ENCODE assay signal across 44 cellular contexts in the genomic region with DNA sequence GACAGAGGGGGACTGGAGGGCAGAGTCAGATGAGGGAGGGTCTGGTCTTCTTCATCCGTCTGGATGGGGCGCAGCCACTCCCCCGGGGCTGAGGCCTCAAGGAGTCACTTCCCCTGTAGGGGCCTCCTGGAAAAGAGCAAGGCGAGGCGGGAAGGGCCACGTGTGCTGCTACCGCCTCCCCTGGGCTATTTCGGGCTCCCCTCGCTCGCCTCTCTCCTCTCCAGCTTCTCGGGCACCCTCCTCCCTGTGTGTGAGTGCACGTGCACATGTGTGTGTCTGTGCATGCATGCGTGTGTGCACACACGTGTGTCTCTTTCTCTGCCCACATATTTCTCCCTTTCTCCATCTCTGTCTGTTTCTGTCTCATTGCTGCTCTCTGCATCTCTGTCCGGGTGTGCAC. TPM values are rescaled to one million over a fixed set of nuclear protein-coding genes. Genes with fewer than 3 reads are reported as not detected.
"Had no signal": no experiment of that assay in that cellular context is flagged by ENCODE, and none has a peak within 500 bp of the region (broad histone marks: within the 10 kb centered on the region; RNA-seq: fewer than 3 reads in every experiment).

No MANE protein-coding gene starts in this region.

- H3K4me1 ChIP-seq: colonic mucosa, esophagus squamous epithelium, left lung, sigmoid colon, vagina had no signal

- H3K4me3 Mint-ChIP-seq: activated CD4-positive, alpha-beta memory T cell treated with anti-CD3 and anti-CD28 coated beads for 36 hours; activated CD4-positive, alpha-beta T cell treated with anti-CD3 and anti-CD28 coated beads, Interleukin-2, amount 10 ng/mL, durations not matched to agents 24 days and 14 days; activated naive CD4-positive, alpha-beta T cell treated with anti-CD3 and anti-CD28 coated beads, Interleukin-2, amount 10 ng/mL, durations not matched to agents 7 days and 5 days; activated naive CD8-positive, alpha-beta T cell treated with anti-CD3 and anti-CD28 coated beads, Interleukin-2, amount 50 U/mL, for 24 hours; activated T-helper 1 cell treated with anti-CD3 and anti-CD28 coated beads, Interleukin-12 subunit alpha, Interleukin-12 subunit beta, Interleukin-2, Interleukin-4 antibody, amounts not matched to agents 30 ng/mL and 10 ng/mL and 1 ng/mL, durations not matched to agents 14 hours and 24 hours and 36 hours; mesothelial cell of epicardium; nephron progenitor cell; stimulated activated memory B cell treated with anti-CD40 and anti-IgM and Interleukin-4, amounts not matched to agents 10 μg/mL and 1 μg/mL and 100 μg/mL, for 72 hours; stimulated activated naive CD8-positive, alpha-beta T cell treated with anti-CD3 and anti-CD28 coated beads, Interleukin-15, amount 100 ng/mL, for 72 hours; T-helper 1 cell treated with Interleukin-12 subunit alpha and Interleukin-12 subunit beta and Interleukin-4 antibody, amounts not matched to agents 30 μg/mL and 1 μg/mL, for 36 hours; type B pancreatic cell had no signal

- ATAC-seq: activated CD4-positive, CD25-positive, alpha-beta regulatory T cell treated with anti-CD3 and anti-CD28 coated beads, Interleukin-2, amount 50 U/mL, for 24 hours; activated naive CD8-positive, alpha-beta T cell treated with anti-CD3 and anti-CD28 coated beads, Interleukin-2, amount 50 U/mL, for 24 hours; left lung; stimulated activated memory B cell treated with anti-CD40 and anti-IgM and Interleukin-4, amounts not matched to agents 10 μg/mL and 1 μg/mL and 100 μg/mL, for 72 hours; stimulated activated naive CD8-positive, alpha-beta T cell treated with anti-CD3 and anti-CD28 coated beads, Interleukin-15, amount 100 ng/mL, for 72 hours had no signal

- FAIRE-seq: bronchial epithelial cell, endometrium, islet of Langerhans, small intestine had no signal

- DNase-seq: activated CD4-positive, alpha-beta memory T cell treated with anti-CD3 and anti-CD28 coated beads for 36 hours; activated CD4-positive, alpha-beta T cell treated with anti-CD3 and anti-CD28 coated beads, Interleukin-2, amount 10 ng/mL, durations not matched to agents 24 days and 14 days; activated CD8-positive, alpha-beta memory T cell treated with anti-CD3 and anti-CD28 coated beads, Interleukin-2, amount 50 U/mL, for 4 hours; activated gamma-delta T cell; activated naive CD4-positive, alpha-beta T cell treated with anti-CD3 and anti-CD28 coated beads, Interleukin-2, amount 10 ng/mL, durations not matched to agents 7 days and 5 days; activated naive CD8-positive, alpha-beta T cell treated with anti-CD3 and anti-CD28 coated beads, Interleukin-2, amount 50 U/mL, for 24 hours; activated T-cell treated with anti-CD3 and anti-CD28 coated beads, Interleukin-2, amount 50 U/mL, for 1 hour; amygdala; cerebellar nuclear complex; colonic mucosa; effector CD8-positive, alpha-beta T cell; esophagus squamous epithelium; foreskin melanocyte; mammary epithelial cell; naive B cell; nephron progenitor cell; ovary; sigmoid colon; small intestine; stimulated activated CD4-positive, alpha-beta T cell treated with anti-CD3 and anti-CD28 coated beads, Interleukin-1b, Interleukin-23, amount 100 ng/mL, for 48 hours; stimulated activated CD4-positive, alpha-beta T cell treated with anti-CD3 and anti-CD28 coated beads, Interleukin-4, amount 100 ng/mL, for 4 hours; stimulated activated CD8-positive, alpha-beta memory T cell treated with anti-CD3 and anti-CD28 coated beads, Interleukin-4, amount 100 ng/mL, for 48 hours; stimulated activated naive CD8-positive, alpha-beta T cell treated with anti-CD3 and anti-CD28 coated beads, Interleukin-15, amount 100 ng/mL, for 72 hours; substantia nigra; T-helper 9 cell; WERI-Rb-1 had no signal

- H3K4me3 ChIP-seq: colonic mucosa, esophagus squamous epithelium, left lung, ovary, sigmoid colon, vagina had no signal

- H3K36me3 Mint-ChIP-seq: activated naive CD4-positive, alpha-beta T cell treated with anti-CD3 and anti-CD28 coated beads, Interleukin-2, amount 10 ng/mL, durations not matched to agents 7 days and 5 days; mesothelial cell of epicardium; stimulated activated memory B cell treated with anti-CD40 and anti-IgM and Interleukin-4, amounts not matched to agents 10 μg/mL and 1 μg/mL and 100 μg/mL, for 72 hours; type B pancreatic cell had no signal

- H3K27ac ChIP-seq: colonic mucosa, epithelial cell of prostate, esophagus squamous epithelium, left lung, neutrophil, ovary, sigmoid colon, vagina, WERI-Rb-1 had no signal

- H3K9me3 ChIP-seq: colonic mucosa, neutrophil, ovary, sigmoid colon had no signal

- H3K36me3 ChIP-seq: colonic mucosa, esophagus squamous epithelium, left lung, neutrophil, ovary, sigmoid colon, vagina, WERI-Rb-1 had no signal

- H3K27me3 ChIP-seq: colonic mucosa, ovary, vagina had no signal

- H3K4me1 Mint-ChIP-seq: activated CD4-positive, alpha-beta T cell treated with anti-CD3 and anti-CD28 coated beads, Interleukin-2, amount 10 ng/mL, durations not matched to agents 24 days and 14 days; activated naive CD4-positive, alpha-beta T cell treated with anti-CD3 and anti-CD28 coated beads, Interleukin-2, amount 10 ng/mL, durations not matched to agents 7 days and 5 days; activated naive CD8-positive, alpha-beta T cell treated with anti-CD3 and anti-CD28 coated beads, Interleukin-2, amount 50 U/mL, for 24 hours; naive B cell; stimulated activated memory B cell treated with anti-CD40 and anti-IgM and Interleukin-4, amounts not matched to agents 10 μg/mL and 1 μg/mL and 100 μg/mL, for 72 hours had no signal

- H3K9me3 Mint-ChIP-seq: stimulated activated memory B cell treated with anti-CD40 and anti-IgM and Interleukin-4, amounts not matched to agents 10 μg/mL and 1 μg/mL and 100 μg/mL, for 72 hours; type B pancreatic cell had no signal

- H3K27ac Mint-ChIP-seq: activated CD4-positive, alpha-beta memory T cell treated with anti-CD3 and anti-CD28 coated beads for 36 hours; activated CD4-positive, alpha-beta T cell treated with anti-CD3 and anti-CD28 coated beads, Interleukin-2, amount 10 ng/mL, durations not matched to agents 24 days and 14 days; activated naive CD4-positive, alpha-beta T cell treated with anti-CD3 and anti-CD28 coated beads, Interleukin-2, amount 10 ng/mL, durations not matched to agents 7 days and 5 days; activated naive CD8-positive, alpha-beta T cell treated with anti-CD3 and anti-CD28 coated beads, Interleukin-2, amount 50 U/mL, for 24 hours; activated T-helper 1 cell treated with anti-CD3 and anti-CD28 coated beads, Interleukin-12 subunit alpha, Interleukin-12 subunit beta, Interleukin-2, Interleukin-4 antibody, amounts not matched to agents 30 ng/mL and 10 ng/mL and 1 ng/mL, durations not matched to agents 14 hours and 24 hours and 36 hours; mesothelial cell of epicardium; nephron progenitor cell; progenitor cell of endocrine pancreas; stimulated activated memory B cell treated with anti-CD40 and anti-IgM and Interleukin-4, amounts not matched to agents 10 μg/mL and 1 μg/mL and 100 μg/mL, for 72 hours; stimulated activated naive CD8-positive, alpha-beta T cell treated with anti-CD3 and anti-CD28 coated beads, Interleukin-15, amount 100 ng/mL, for 72 hours; T-helper 1 cell treated with Interleukin-12 subunit alpha and Interleukin-12 subunit beta and Interleukin-4 antibody, amounts not matched to agents 30 μg/mL and 1 μg/mL, for 36 hours; type B pancreatic cell had no signal

RNA-seq across cellular contexts. Expression of a gene that starts 10.1 kb away (rescaled TPM):
- total RNA-seq: activated CD4-positive, alpha-beta T cell treated with anti-CD3 and anti-CD28 coated beads, Interleukin-2, amount 10 ng/mL, durations not matched to agents 24 days and 14 days; activated CD8-positive, alpha-beta memory T cell treated with anti-CD3 and anti-CD28 coated beads for 36 hours; activated T-helper 1 cell treated with anti-CD3 and anti-CD28 coated beads, Interleukin-12 subunit alpha, Interleukin-12 subunit beta, Interleukin-2, Interleukin-4 antibody, amounts not matched to agents 30 ng/mL and 10 ng/mL and 1 ng/mL, durations not matched to agents 14 hours and 24 hours and 36 hours; bronchial epithelial cell; dermis microvascular lymphatic vessel endothelial cell; glomerular endothelial cell; mammary epithelial cell; renal cortical epithelial cell; vagina had no signal
- polyA plus RNA-seq: mammary epithelial cell had no signal
